Comparison of ENCODE assay signal across 8 cellular contexts in genomic region chr6:684831-685636, GRCh38. TPM values are rescaled to one million over a fixed set of nuclear protein-coding genes. Genes with fewer than 3 reads are reported as not detected.
DNase-seq lines count a peak whose midpoint lies in the region; ATAC-seq and TF ChIP-seq lines count a peak whose summit lies in the region.

No MANE protein-coding gene starts in this region.

- ATAC-seq in GM19455 (IDR thresholded peaks at IDR 0.05; ENCODE audit: unreplicated experiment), result peak; percentile 75
- peak; percentile 80 for ATAC-seq in HG03442 (IDR thresholded peaks at IDR 0.05; ENCODE audit: unreplicated experiment)
- peak; percentile 91 for ATAC-seq in stimulated activated naive CD8-positive, alpha-beta T cell treated with anti-CD3 and anti-CD28 coated beads, Interleukin-15, Interleukin-2, amounts not matched to agents 100 U/mL and 50 U/mL, for 24 hours

- H3K9me3 Mint-ChIP-seq in brain, result no peaks in the 10 kb centered on the region

- TF ChIP-seq CTCF in brain (conservative IDR thresholded peaks at IDR 0.05), result no peak

- DNase-seq in CD1c-positive myeloid dendritic cell (ENCODE audit: extremely low spot score) (peak; percentile 24), iPS-NIHi7 (ENCODE audit: extremely low spot score) (no peak), NCI-H2196 treated with DMSO at 0.1 percent for 48 hours (lab: John Stamatoyannopoulos, UW; ENCODE audit: unreplicated experiment) (no peak), NCI-H345 treated with DMSO at 0.1 percent for 48 hours (lab: John Stamatoyannopoulos, UW; ENCODE audit: unreplicated experiment) (no peak)
- peak; percentile 16 for DNase-seq in stimulated activated naive CD8-positive, alpha-beta T cell treated with anti-CD3 and anti-CD28 coated beads, Interleukin-15, Interleukin-2, amounts not matched to agents 100 U/mL and 50 U/mL, for 24 hours

- peaks cover 53% of the 10 kb centered on the region for H3K4me1 Mint-ChIP-seq in brain

- peaks cover 9% of the 10 kb centered on the region for H3K36me3 Mint-ChIP-seq in brain

- peaks cover 9% of the 10 kb centered on the region for H3K27me3 Mint-ChIP-seq in brain

- H3K4me3 Mint-ChIP-seq in brain, result peak overlapping the region in 4 of 5 experiments; percentile 31 to 65 (median 41)

- peak overlapping the region in 2 of 5 experiments; percentile 61 to 70 for H3K27ac Mint-ChIP-seq in brain

RNA-seq across cellular contexts. Expression of gene EXOC2, which starts 7.9 kb away (rescaled TPM):
- polyA plus RNA-seq in brain (ENCODE audit: insufficient read depth, low read depth, low replicate concordance), result 18.4 TPM

RNA-seq across cellular contexts. Expression of gene HUS1B, which starts 28.1 kb away (rescaled TPM):
- polyA plus RNA-seq in brain (ENCODE audit: insufficient read depth, low read depth, low replicate concordance), result not detected

Comparison
In these comparisons a context has a peak if more than half of its experiments do, and no peak if none do; other contexts are left out.
1. DNase-seq: peak in CD1c-positive myeloid dendritic cell (single experiment) and stimulated activated naive CD8-positive, alpha-beta T cell treated with anti-CD3 and anti-CD28 coated beads, Interleukin-15, Interleukin-2, amounts not matched to agents 100 U/mL and 50 U/mL, for 24 hours (single experiment); none in iPS-NIHi7 (single experiment), NCI-H2196 treated with DMSO at 0.1 percent for 48 hours (single experiment) and NCI-H345 treated with DMSO at 0.1 percent for 48 hours (single experiment).
2. Peak in every context shown above with its lines, with median percentiles within 50 percentile points of each other: ATAC-seq.